8 cellular contexts compared by ENCODE assay signal in genomic region chr5:68287976-68288755, GRCh38.
DNase-seq lines count a peak whose midpoint lies in the region; ATAC-seq and TF ChIP-seq lines count a peak whose summit lies in the region.

No MANE protein-coding gene starts in this region.

- H3K27me3 Mint-ChIP-seq in dendritic cell treated with granulocyte-macrophage colony-stimulating factor and Interleukin-4, amounts not matched to agents 40 ng/mL and 50 ng/mL, for 4 days, result no peaks in the 10 kb centered on the region

- H3K9me3 Mint-ChIP-seq in dendritic cell treated with granulocyte-macrophage colony-stimulating factor and Interleukin-4, amounts not matched to agents 40 ng/mL and 50 ng/mL, for 4 days, result no peaks in the 10 kb centered on the region

- H3K27ac Mint-ChIP-seq in dendritic cell treated with granulocyte-macrophage colony-stimulating factor and Interleukin-4, amounts not matched to agents 40 ng/mL and 50 ng/mL, for 4 days, result peak overlapping the region; percentile 77

- intact Hi-C loops in dendritic cell treated with granulocyte-macrophage colony-stimulating factor and Interleukin-4, amounts not matched to agents 40 ng/mL and 50 ng/mL, for 4 days (cut with micrococcal nuclease), result loop anchor here (2.0 to 10.0 kb wide), 2 partner anchors 387 to 675 kb away; no protein-coding TSS in a partner anchor
- intact Hi-C loops in left lung (cut with DNase I), result loop anchor here in 1 of 2 donors (5.0 kb wide), 1 partner anchor 174 kb away; no protein-coding TSS in a partner anchor

- H3K27me3 ChIP-seq in left lung, result no peaks in the 10 kb centered on the region

- peak overlapping the region; percentile 74 for H3K4me3 Mint-ChIP-seq in dendritic cell treated with granulocyte-macrophage colony-stimulating factor and Interleukin-4, amounts not matched to agents 40 ng/mL and 50 ng/mL, for 4 days

- H3K36me3 ChIP-seq in left lung, result peaks cover 0 to 35% of the 10 kb centered on the region in 2 donors

- no peak for TF ChIP-seq CTCF in left lung (IDR thresholded peaks at IDR 0.05)

- H3K36me3 Mint-ChIP-seq in dendritic cell treated with granulocyte-macrophage colony-stimulating factor and Interleukin-4, amounts not matched to agents 40 ng/mL and 50 ng/mL, for 4 days (ENCODE audit: low read depth), result peaks cover 76% of the 10 kb centered on the region

- no peaks in the 10 kb centered on the region for H3K9me3 ChIP-seq in left lung

- peaks cover 29% of the 10 kb centered on the region for H3K4me1 Mint-ChIP-seq in dendritic cell treated with granulocyte-macrophage colony-stimulating factor and Interleukin-4, amounts not matched to agents 40 ng/mL and 50 ng/mL, for 4 days (ENCODE audit: low read depth)

- DNase-seq in EH (ENCODE audit: low read depth) (peak; percentile 78), Kasumi-1 (lab: John Stamatoyannopoulos, UW) (peak; percentile 8 to 38), left lung (peak; percentile 75 to 90), NCI-H1694 treated with DMSO at 0.1 percent for 48 hours (lab: John Stamatoyannopoulos, UW) (no peak)
- peak; percentile 53 for DNase-seq in activated CD4-positive, alpha-beta T cell treated with anti-CD3 and anti-CD28 coated beads for 48 hours
- DNase-seq in stimulated activated CD4-positive, alpha-beta T cell treated with anti-CD3 and anti-CD28 coated beads, Interleukin-2, amount 100 ng/mL, for 48 hours, result peak; percentile 26 to 29

- peak overlapping the region; percentile 83 to 93 for H3K27ac ChIP-seq in left lung

- peak overlapping the region; percentile 43 to 48 for H3K4me3 ChIP-seq in left lung

- H3K4me1 ChIP-seq in left lung, result peaks cover 31 to 95% of the 10 kb centered on the region in 2 donors

- ATAC-seq in GM21717 (IDR thresholded peaks at IDR 0.05; ENCODE audit: unreplicated experiment), result peak; percentile 75
- ATAC-seq in left lung, result peak; percentile 78
